ENCODE assay signal across 22 cellular contexts in the genomic region with DNA sequence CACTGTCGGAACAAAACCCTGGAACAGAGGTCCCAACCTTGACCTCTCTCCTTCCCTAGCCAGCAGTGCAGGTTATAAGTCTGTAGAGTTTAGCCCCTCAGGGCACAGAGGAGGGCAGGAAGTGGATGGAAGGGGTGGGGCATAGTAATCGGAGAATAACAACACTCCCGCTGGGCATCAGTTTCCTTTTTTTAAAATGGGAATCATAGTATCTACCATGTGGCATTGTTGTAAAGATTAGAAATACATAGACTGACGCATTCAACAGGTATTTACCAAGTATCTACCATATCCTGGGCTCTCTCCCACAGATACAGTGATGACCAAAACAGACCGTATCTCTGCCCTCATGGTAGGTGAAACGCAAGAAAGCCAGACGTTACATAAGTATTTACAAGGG. TPM values are rescaled to one million over a fixed set of nuclear protein-coding genes. Genes with fewer than 3 reads are reported as not detected.
"Had no signal": no experiment of that assay in that cellular context is flagged by ENCODE, and none has a peak within 500 bp of the region (broad histone marks: within the 10 kb centered on the region; RNA-seq: fewer than 3 reads in every experiment).

No MANE protein-coding gene starts in this region.

- DNase-seq: cortex of kidney; dorsolateral prefrontal cortex; effector CD8-positive, alpha-beta T cell; gastrocnemius medialis; heart right ventricle; hypothalamus; kidney glomerular epithelial cell; naive thymus-derived CD4-positive, alpha-beta T cell; nephron progenitor cell; psoas muscle; retina; spleen; stimulated activated CD4-positive, alpha-beta T cell treated with anti-CD3 and anti-CD28 coated beads, Interleukin-15, amount 100 ng/mL, for 24 hours; stimulated activated CD4-positive, alpha-beta T cell treated with anti-CD3 and anti-CD28 coated beads, Interleukin-1b, Interleukin-23, amount 100 ng/mL, for 48 hours; stimulated activated CD4-positive, alpha-beta T cell treated with anti-CD3 and anti-CD28 coated beads, Interleukin-4, amount 100 ng/mL, for 4 hours; stimulated activated naive B cell treated with anti-CD40 and anti-IgM and Interleukin-4, amounts not matched to agents 10 μg/mL and 1 μg/mL and 100 μg/mL, for 72 hours; stimulated activated naive CD8-positive, alpha-beta T cell treated with anti-CD3 and anti-CD28 coated beads, Interleukin-15, amount 100 ng/mL, for 72 hours; transverse colon had no signal

- H3K4me1 ChIP-seq: gastrocnemius medialis, psoas muscle, transverse colon had no signal

- H3K27ac ChIP-seq: dorsolateral prefrontal cortex, gastrocnemius medialis, heart right ventricle, neutrophil, psoas muscle, spleen, thoracic aorta, transverse colon had no signal

- H3K4me3 ChIP-seq: dorsolateral prefrontal cortex, gastrocnemius medialis, heart right ventricle, psoas muscle, spleen, thoracic aorta, transverse colon had no signal

- H3K9me3 ChIP-seq: gastrocnemius medialis, heart right ventricle, neutrophil, psoas muscle, spleen, thoracic aorta, transverse colon had no signal

- H3K36me3 ChIP-seq: gastrocnemius medialis, heart right ventricle, neutrophil, spleen, thoracic aorta, transverse colon had no signal

- ATAC-seq: esophagus mucosa; gastrocnemius medialis; heart right ventricle; naive thymus-derived CD4-positive, alpha-beta T cell; psoas muscle; sciatic nerve; stimulated activated naive B cell treated with anti-CD40 and anti-IgM and Interleukin-4, amounts not matched to agents 10 μg/mL and 1 μg/mL and 100 μg/mL, for 72 hours; stimulated activated naive CD8-positive, alpha-beta T cell treated with anti-CD3 and anti-CD28 coated beads, Interleukin-15, amount 100 ng/mL, for 72 hours had no signal

RNA-seq across cellular contexts. Expression of a gene that starts 24.9 kb away (rescaled TPM):
- polyA plus RNA-seq: naive thymus-derived CD4-positive, alpha-beta T cell had no signal
